In the genomic region with DNA sequence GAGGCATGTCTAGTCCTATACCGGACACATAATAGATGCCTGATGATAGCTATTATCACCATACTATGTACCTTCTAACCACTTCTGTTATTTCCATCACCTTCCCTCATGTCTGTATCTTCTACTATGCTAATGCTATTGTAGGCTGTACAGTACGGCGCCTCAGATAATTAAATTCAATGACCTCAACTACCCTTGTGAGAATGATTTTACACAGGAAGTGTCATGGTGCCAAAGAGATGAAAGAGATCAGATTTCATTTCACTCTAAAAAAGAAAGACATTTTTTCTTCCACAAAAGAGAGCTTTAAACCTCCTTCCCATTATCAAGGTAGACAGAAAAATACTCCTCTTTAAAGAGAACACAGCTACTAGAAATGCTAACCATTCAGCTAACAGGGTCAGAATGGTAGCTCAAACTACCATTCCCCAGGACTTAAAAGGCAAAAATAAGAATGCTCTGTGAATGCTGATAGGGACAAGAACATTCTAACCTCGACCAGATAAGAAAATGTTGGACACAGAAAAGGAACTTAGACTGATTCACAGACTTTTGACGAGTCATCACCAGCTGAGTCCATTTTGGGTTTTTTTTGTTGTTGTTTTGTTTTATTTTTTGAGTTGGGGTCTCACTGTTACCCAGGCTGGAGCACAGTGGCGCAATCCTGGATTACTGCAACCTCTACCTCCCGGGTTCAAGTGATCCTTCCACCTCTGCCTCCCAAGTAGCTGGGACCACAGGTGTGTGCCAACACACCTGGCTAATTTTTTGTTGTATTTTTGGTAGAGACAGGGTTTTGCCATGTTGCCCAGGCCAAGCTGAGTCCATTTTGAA, we compare ENCODE assay signal across 1 cellular context.
TF ChIP-seq lines count a peak whose summit lies in the region.

No MANE protein-coding gene starts in this region.

TF ChIP-seq in H1, 55 proteins besides CTCF, POLR2A, EP300 and RAD21:
- TF ChIP-seq ASH2L (IDR thresholded peaks at IDR 0.05; ENCODE audit: low read length) = no peak
- TF ChIP-seq SAP30 (IDR thresholded peaks at IDR 0.05; ENCODE audit: insufficient read depth, insufficient replicate concordance, low read length) = no peak
- no peak for TF ChIP-seq KDM1A (IDR thresholded peaks at IDR 0.05; ENCODE audit: borderline replicate concordance, low read length)
- no peak for TF ChIP-seq EGR1 (IDR thresholded peaks at IDR 0.05; ENCODE audit: borderline replicate concordance, low read depth, low read length)
- TF ChIP-seq, protein P1, sequence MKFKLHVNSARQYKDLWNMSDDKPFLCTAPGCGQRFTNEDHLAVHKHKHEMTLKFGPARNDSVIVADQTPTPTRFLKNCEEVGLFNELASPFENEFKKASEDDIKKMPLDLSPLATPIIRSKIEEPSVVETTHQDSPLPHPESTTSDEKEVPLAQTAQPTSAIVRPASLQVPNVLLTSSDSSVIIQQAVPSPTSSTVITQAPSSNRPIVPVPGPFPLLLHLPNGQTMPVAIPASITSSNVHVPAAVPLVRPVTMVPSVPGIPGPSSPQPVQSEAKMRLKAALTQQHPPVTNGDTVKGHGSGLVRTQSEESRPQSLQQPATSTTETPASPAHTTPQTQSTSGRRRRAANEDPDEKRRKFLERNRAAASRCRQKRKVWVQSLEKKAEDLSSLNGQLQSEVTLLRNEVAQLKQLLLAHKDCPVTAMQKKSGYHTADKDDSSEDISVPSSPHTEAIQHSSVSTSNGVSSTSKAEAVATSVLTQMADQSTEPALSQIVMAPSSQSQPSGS (IDR thresholded peaks at IDR 0.05; ENCODE audit: low read length) = no peak
- no peak for TF ChIP-seq TAF1 (IDR thresholded peaks at IDR 0.05; ENCODE audit: low read depth, low read length)
- TF ChIP-seq BRCA1 (IDR thresholded peaks at IDR 0.05; ENCODE audit: low read depth, low read length) = no peak
- TF ChIP-seq CEBPB (IDR thresholded peaks at IDR 0.05; ENCODE audit: low read depth, low read length) = no peak
- TF ChIP-seq GTF2F1 (IDR thresholded peaks at IDR 0.05; ENCODE audit: borderline replicate concordance, low read depth, low read length) = no peak
- no peak for TF ChIP-seq EZH2 (IDR thresholded peaks at IDR 0.05; ENCODE audit: low read depth, low read length, severe bottlenecking)
- TF ChIP-seq CREB1 (IDR thresholded peaks at IDR 0.05) = no peak
